9 cellular contexts compared by ENCODE assay signal in the genomic region with DNA sequence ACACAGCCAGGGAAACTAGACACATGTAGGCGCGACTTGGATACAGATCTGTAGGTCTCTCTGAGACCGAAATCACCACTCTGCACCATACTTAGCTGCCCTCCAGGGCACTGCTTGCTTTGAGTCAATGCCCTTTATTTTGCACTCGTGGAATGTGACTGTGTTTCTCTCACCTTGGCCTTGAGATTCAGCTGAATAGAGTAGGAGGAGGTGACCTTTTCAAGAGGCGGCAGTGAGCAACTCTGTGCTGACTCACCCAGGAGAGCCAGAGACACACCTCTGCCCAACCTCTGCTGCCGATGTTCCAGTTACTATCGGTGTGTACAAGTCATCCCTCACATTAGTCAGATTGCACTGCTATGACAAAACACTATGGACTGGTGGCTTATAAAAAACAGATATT.
DNase-seq lines count a peak whose midpoint lies in the region; ATAC-seq and TF ChIP-seq lines count a peak whose summit lies in the region.
"Had no signal": no experiment of that assay in that cellular context is flagged by ENCODE, and none has a peak within 500 bp of the region (broad histone marks: within the 10 kb centered on the region; RNA-seq: fewer than 3 reads in every experiment).

No MANE protein-coding gene starts in this region.

- H3K36me3 Mint-ChIP-seq in CD8-positive, alpha-beta T cell: no peaks in the 10 kb centered on the region
- peaks cover 26% of the 10 kb centered on the region for H3K36me3 Mint-ChIP-seq in activated CD4-positive, alpha-beta T cell treated with anti-CD3 and anti-CD28 coated beads, Interleukin-2, amount 10 ng/mL, durations not matched to agents 7 days and 5 days (ENCODE audit: low read depth)
- H3K36me3 Mint-ChIP-seq in activated naive CD4-positive, alpha-beta T cell treated with anti-CD3 and anti-CD28 coated beads, Interleukin-2, amount 50 U/mL, for 72 hours: peaks cover 6 to 8% of the 10 kb centered on the region in 2 donors

- H2AFZ ChIP-seq in OCI-LY7 (ENCODE audit: low read length): no peak overlapping the region
- H2AFZ ChIP-seq in SK-N-SH (ENCODE audit: low read depth): no peak overlapping the region

- peak; percentile 79 for ATAC-seq in CD8-positive, alpha-beta T cell
- peak; percentile 98 to 99 for ATAC-seq in activated naive CD4-positive, alpha-beta T cell treated with anti-CD3 and anti-CD28 coated beads, Interleukin-2, amount 50 U/mL, for 72 hours

- H3K79me2 ChIP-seq in OCI-LY7 (ENCODE audit: insufficient read depth, low read depth, low read length): no peaks in the 10 kb centered on the region
- H3K79me2 ChIP-seq in SK-N-SH (ENCODE audit: insufficient read depth): no peaks in the 10 kb centered on the region

- no peak for TF ChIP-seq EP300 in SK-N-SH (IDR thresholded peaks at IDR 0.05; ENCODE audit: borderline replicate concordance in 1 of 2, low read depth in 1 of 2, low read length in 1 of 2)

- POLR2A ChIA-PET in CD8-positive, alpha-beta T cell (lab: Charles Lee): no interaction called here
- POLR2A ChIA-PET in activated CD4-positive, alpha-beta T cell treated with anti-CD3 and anti-CD28 coated beads, Interleukin-2, amount 10 ng/mL, durations not matched to agents 7 days and 5 days (lab: Charles Lee): no interaction called here
- POLR2A ChIA-PET in OCI-LY7 (lab: Charles Lee) (no interaction called here), SK-N-SH (lab: Yijun Ruan, JAX) (no interaction called here)

- no peaks in the 10 kb centered on the region for H3F3A ChIP-seq in SK-N-SH (replicated peaks; ENCODE audit: insufficient read depth)

- H3K9ac ChIP-seq in SK-N-SH: no peak overlapping the region

- TF ChIP-seq CTCF in CD8-positive, alpha-beta T cell (IDR thresholded peaks at IDR 0.05): no peak
- TF ChIP-seq CTCF in OCI-LY7 (conservative IDR thresholded peaks at IDR 0.05; ENCODE audit: low read length) (no peak), SK-N-SH (IDR thresholded peaks at IDR 0.05) (no peak)

- H3K9me2 ChIP-seq in OCI-LY7 (ENCODE audit: insufficient read depth, low read length): no peaks in the 10 kb centered on the region
- no peaks in the 10 kb centered on the region for H3K9me2 ChIP-seq in SK-N-SH

- BruUV-seq in OCI-LY7 (replicated peaks; lab: Mats Ljungman, UMichigan): no TSS peak

- no peaks in the 10 kb centered on the region for H3K27me3 ChIP-seq in CD8-positive, alpha-beta T cell (ENCODE audit: insufficient read depth, low read length)
- no peaks in the 10 kb centered on the region for H3K27me3 ChIP-seq in SK-N-SH (ENCODE audit: insufficient read depth)

- CTCF ChIA-PET in CD8-positive, alpha-beta T cell (lab: Charles Lee): no interaction called here
- CTCF ChIA-PET in activated CD4-positive, alpha-beta T cell treated with anti-CD3 and anti-CD28 coated beads, Interleukin-2, amount 10 ng/mL, durations not matched to agents 7 days and 5 days (lab: Charles Lee): interaction anchor here (1.2 kb wide), 1 partner anchor 9 kb away, joined by 5 read pairs; no protein-coding TSS in a partner anchor
- CTCF ChIA-PET in OCI-LY7 (lab: Charles Lee; ENCODE audit: unreplicated experiment) (no interaction called here), SK-N-SH (lab: Yijun Ruan, JAX) (no interaction called here)

- H3K4me2 ChIP-seq in OCI-LY7 (ENCODE audit: low read length) (no peak overlapping the region), SK-N-SH (no peak overlapping the region)

- no peaks in the 10 kb centered on the region for H4K20me1 ChIP-seq in OCI-LY7 (ENCODE audit: insufficient read depth, low read length)
- H4K20me1 ChIP-seq in SK-N-SH (ENCODE audit: insufficient read depth): no peaks in the 10 kb centered on the region

- H3K27ac ChIP-seq in CD8-positive, alpha-beta T cell (ENCODE audit: low read depth, low read length): no peak overlapping the region
- no peak overlapping the region for H3K27ac ChIP-seq in OCI-LY7 (ENCODE audit: low read depth, low read length, poor library complexity, severe bottlenecking)
- no peak overlapping the region for H3K27ac ChIP-seq in SK-N-SH (ENCODE audit: low read depth in 2 of 2, low read length in 1 of 2)

- TF ChIP-seq RAD21 in SK-N-SH (IDR thresholded peaks at IDR 0.05; ENCODE audit: low read length): no peak

- H3K4me3 Mint-ChIP-seq in CD8-positive, alpha-beta T cell: peak overlapping the region; percentile 55
- no peak overlapping the region for H3K4me3 Mint-ChIP-seq in activated CD4-positive, alpha-beta T cell treated with anti-CD3 and anti-CD28 coated beads, Interleukin-2, amount 10 ng/mL, durations not matched to agents 7 days and 5 days

- peaks cover 56% of the 10 kb centered on the region for H3K4me1 Mint-ChIP-seq in CD8-positive, alpha-beta T cell (ENCODE audit: low read depth)
- H3K4me1 Mint-ChIP-seq in activated CD4-positive, alpha-beta T cell treated with anti-CD3 and anti-CD28 coated beads, Interleukin-2, amount 10 ng/mL, durations not matched to agents 7 days and 5 days: peaks cover 56% of the 10 kb centered on the region

- 8% methylated on average over 7 of the region's 7 CpGs for WGBS in SK-N-SH (ENCODE audit: low lambda C conversion rate)

- H3K36me3 ChIP-seq in CD8-positive, alpha-beta T cell (ENCODE audit: insufficient read depth, low read length): no peaks in the 10 kb centered on the region
- H3K36me3 ChIP-seq in OCI-LY7 (ENCODE audit: insufficient read depth, low read length) (no peaks in the 10 kb centered on the region), SK-N-SH (replicated peaks in 1 of 2; ENCODE audit: control insufficient read depth in 1 of 2, insufficient read depth in 2 of 2, low read length in 1 of 2) (no peaks in the 10 kb centered on the region)

- H3K9me3 Mint-ChIP-seq in CD8-positive, alpha-beta T cell: no peaks in the 10 kb centered on the region
- H3K9me3 Mint-ChIP-seq in activated CD4-positive, alpha-beta T cell treated with anti-CD3 and anti-CD28 coated beads, Interleukin-2, amount 10 ng/mL, durations not matched to agents 7 days and 5 days: peaks cover 17% of the 10 kb centered on the region
- peaks cover under 1 to 5% of the 10 kb centered on the region in 2 donors for H3K9me3 Mint-ChIP-seq in activated naive CD4-positive, alpha-beta T cell treated with anti-CD3 and anti-CD28 coated beads, Interleukin-2, amount 50 U/mL, for 72 hours

- no peaks in the 10 kb centered on the region for H3K9me3 ChIP-seq in CD8-positive, alpha-beta T cell (ENCODE audit: low read length)
- H3K9me3 ChIP-seq in OCI-LY7 (ENCODE audit: low read length): no peaks in the 10 kb centered on the region
- no peaks in the 10 kb centered on the region for H3K9me3 ChIP-seq in SK-N-SH

- no peaks in the 10 kb centered on the region for H3K27me3 Mint-ChIP-seq in CD8-positive, alpha-beta T cell (ENCODE audit: low read depth)
- H3K27me3 Mint-ChIP-seq in activated CD4-positive, alpha-beta T cell treated with anti-CD3 and anti-CD28 coated beads, Interleukin-2, amount 10 ng/mL, durations not matched to agents 7 days and 5 days: no peaks in the 10 kb centered on the region

- H3K4me1 ChIP-seq in CD8-positive, alpha-beta T cell (ENCODE audit: insufficient read depth, low read length): peaks cover 39% of the 10 kb centered on the region
- H3K4me1 ChIP-seq in OCI-LY7 (ENCODE audit: insufficient read depth, low read length, poor library complexity, severe bottlenecking) (no peaks in the 10 kb centered on the region), SK-N-SH (ENCODE audit: control insufficient read depth in 1 of 2, insufficient read depth in 2 of 2, low read depth in 1 of 2, low read length in 1 of 2) (no peaks in the 10 kb centered on the region)

- DNase-seq in CD8-positive, alpha-beta T cell: peak in 6 of 7 experiments; percentile 9 to 61 (median 42)
- DNase-seq in activated CD4-positive, alpha-beta T cell treated with anti-CD3 and anti-CD28 coated beads, Interleukin-2, amount 10 ng/mL, durations not matched to agents 7 days and 5 days: peak; percentile 22
- DNase-seq in activated naive CD4-positive, alpha-beta T cell treated with anti-CD3 and anti-CD28 coated beads, Interleukin-2, amount 50 U/mL, for 72 hours (ENCODE audit: low spot score in 2 of 2): peak; percentile 68 to 84
- peak; percentile 8 to 28 for DNase-seq in stimulated activated CD4-positive, alpha-beta T cell treated with anti-CD3 and anti-CD28 coated beads, Interleukin-1b, Interleukin-23, amount 100 ng/mL, for 1 hour (ENCODE audit: low read depth in 2 of 2)
- DNase-seq in OCI-LY7 (ENCODE audit: low spot score) (no peak), NCI-H2081 treated with DMSO at 0.1 percent for 48 hours (lab: John Stamatoyannopoulos, UW) (no peak), NCI-H345 treated with DMSO at 0.1 percent for 48 hours (lab: John Stamatoyannopoulos, UW; ENCODE audit: unreplicated experiment) (no peak), SK-N-SH (no peak)
- DNase-seq: IMR-90 had no signal

- H3K27ac Mint-ChIP-seq in CD8-positive, alpha-beta T cell: peak overlapping the region; percentile 37
- peak overlapping the region; percentile 95 for H3K27ac Mint-ChIP-seq in activated CD4-positive, alpha-beta T cell treated with anti-CD3 and anti-CD28 coated beads, Interleukin-2, amount 10 ng/mL, durations not matched to agents 7 days and 5 days
- peak overlapping the region in 1 of 2 donors; percentile 68 for H3K27ac Mint-ChIP-seq in activated naive CD4-positive, alpha-beta T cell treated with anti-CD3 and anti-CD28 coated beads, Interleukin-2, amount 50 U/mL, for 72 hours

- H3K4me3 ChIP-seq in CD8-positive, alpha-beta T cell (ENCODE audit: low read depth, low read length): no peak overlapping the region
- no peak overlapping the region for H3K4me3 ChIP-seq in OCI-LY7 (ENCODE audit: low read depth, low read length, poor library complexity, severe bottlenecking)
- no peak overlapping the region for H3K4me3 ChIP-seq in SK-N-SH (ENCODE audit: low read depth in 2 of 2, low read length in 1 of 2)

- intact Hi-C loops in CD8-positive, alpha-beta T cell (cut with DNase I, micrococcal nuclease): no loop called here
- intact Hi-C loops in OCI-LY7 (cut with micrococcal nuclease; ENCODE audit: unreplicated experiment): no loop called here

TF ChIP-seq in SK-N-SH, 30 proteins besides CTCF, POLR2A, EP300 and RAD21 (continues in another document):
- TF ChIP-seq, protein P1, sequence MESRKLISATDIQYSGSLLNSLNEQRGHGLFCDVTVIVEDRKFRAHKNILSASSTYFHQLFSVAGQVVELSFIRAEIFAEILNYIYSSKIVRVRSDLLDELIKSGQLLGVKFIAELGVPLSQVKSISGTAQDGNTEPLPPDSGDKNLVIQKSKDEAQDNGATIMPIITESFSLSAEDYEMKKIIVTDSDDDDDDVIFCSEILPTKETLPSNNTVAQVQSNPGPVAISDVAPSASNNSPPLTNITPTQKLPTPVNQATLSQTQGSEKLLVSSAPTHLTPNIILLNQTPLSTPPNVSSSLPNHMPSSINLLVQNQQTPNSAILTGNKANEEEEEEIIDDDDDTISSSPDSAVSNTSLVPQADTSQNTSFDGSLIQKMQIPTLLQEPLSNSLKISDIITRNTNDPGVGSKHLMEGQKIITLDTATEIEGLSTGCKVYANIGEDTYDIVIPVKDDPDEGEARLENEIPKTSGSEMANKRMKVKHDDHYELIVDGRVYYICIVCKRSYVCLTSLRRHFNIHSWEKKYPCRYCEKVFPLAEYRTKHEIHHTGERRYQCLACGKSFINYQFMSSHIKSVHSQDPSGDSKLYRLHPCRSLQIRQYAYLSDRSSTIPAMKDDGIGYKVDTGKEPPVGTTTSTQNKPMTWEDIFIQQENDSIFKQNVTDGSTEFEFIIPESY (IDR thresholded peaks at IDR 0.05; ENCODE audit: borderline replicate concordance, low read depth): no peak

Comparison
In these comparisons a context has a peak if more than half of its experiments do, and no peak if none do; other contexts are left out.
1. DNase-seq: peak in CD8-positive, alpha-beta T cell (6 of 7), activated CD4-positive, alpha-beta T cell treated with anti-CD3 and anti-CD28 coated beads, Interleukin-2, amount 10 ng/mL, durations not matched to agents 7 days and 5 days (single experiment), activated naive CD4-positive, alpha-beta T cell treated with anti-CD3 and anti-CD28 coated beads, Interleukin-2, amount 50 U/mL, for 72 hours (2 of 2) and stimulated activated CD4-positive, alpha-beta T cell treated with anti-CD3 and anti-CD28 coated beads, Interleukin-1b, Interleukin-23, amount 100 ng/mL, for 1 hour (2 of 2); none in OCI-LY7 (single experiment), NCI-H2081 treated with DMSO at 0.1 percent for 48 hours (single experiment), NCI-H345 treated with DMSO at 0.1 percent for 48 hours (single experiment) and SK-N-SH (single experiment).